In genomic region chr4:156969136-156969535, GRCh38 we compare ENCODE assay signal across 11 cellular contexts. TPM values are rescaled to one million over a fixed set of nuclear protein-coding genes. Genes with fewer than 3 reads are reported as not detected.
DNase-seq lines count a peak whose midpoint lies in the region; ATAC-seq and TF ChIP-seq lines count a peak whose summit lies in the region.
"Had no signal": no experiment of that assay in that cellular context is flagged by ENCODE, and none has a peak within 500 bp of the region (broad histone marks: within the 10 kb centered on the region; RNA-seq: fewer than 3 reads in every experiment).

No MANE protein-coding gene starts in this region.

- POLR2A ChIA-PET in activated CD4-positive, alpha-beta T cell treated with anti-CD3 and anti-CD28 coated beads, Interleukin-2, amount 10 ng/mL, durations not matched to agents 7 days and 5 days (lab: Charles Lee): no interaction called here

- H3K4me3 ChIP-seq in muscle layer of colon (ENCODE audit: low read depth in 1 of 2, low read length in 2 of 2) (peak overlapping the region in 1 of 2 donors; percentile 90), upper lobe of right lung (peak overlapping the region; percentile 70)

- ATAC-seq in upper lobe of right lung: no peak
- no peak for ATAC-seq in HG03342 (IDR thresholded peaks at IDR 0.05; ENCODE audit: unreplicated experiment)

- CTCF ChIA-PET in activated CD4-positive, alpha-beta T cell treated with anti-CD3 and anti-CD28 coated beads, Interleukin-2, amount 10 ng/mL, durations not matched to agents 7 days and 5 days (lab: Charles Lee): interaction anchor here (0.5 to 1.0 kb wide), 2 partner anchors 17 to 183 kb away, joined by 3 read pairs; no protein-coding TSS in a partner anchor

- DNase-seq in activated CD4-positive, alpha-beta T cell treated with anti-CD3 and anti-CD28 coated beads, Interleukin-2, amount 10 ng/mL, durations not matched to agents 7 days and 5 days: no peak
- no peak for DNase-seq in activated CD4-positive, alpha-beta T cell treated with anti-CD3 and anti-CD28 coated beads for 4 hours
- no peak for DNase-seq in upper lobe of right lung
- DNase-seq in posterior vena cava (ENCODE audit: low spot score): no peak
- DNase-seq in T1000 (lab: John Stamatoyannopoulos, UW): no peak
- DNase-seq: NCI-H774 had no signal

- peak overlapping the region; percentile 52 for H3K27ac ChIP-seq in muscle layer of colon (ENCODE audit: low read depth, low read length)
- H3K27ac ChIP-seq in upper lobe of right lung: no peak overlapping the region

- no peak overlapping the region for H3K4me3 Mint-ChIP-seq in activated CD4-positive, alpha-beta T cell treated with anti-CD3 and anti-CD28 coated beads, Interleukin-2, amount 10 ng/mL, durations not matched to agents 7 days and 5 days
- peak overlapping the region; percentile 79 for H3K4me3 Mint-ChIP-seq in dendritic cell treated with granulocyte-macrophage colony-stimulating factor and Interleukin-4, amounts not matched to agents 40 ng/mL and 50 ng/mL, for 4 days
- H3K4me3 Mint-ChIP-seq: activated CD4-positive, alpha-beta T cell treated with anti-CD3 and anti-CD28 coated beads, Interleukin-2, amount 10 ng/mL, durations not matched to agents 24 days and 14 days had no signal

- H3K27me3 Mint-ChIP-seq in activated CD4-positive, alpha-beta T cell treated with anti-CD3 and anti-CD28 coated beads, Interleukin-2, amount 10 ng/mL, durations not matched to agents 7 days and 5 days: peaks cover 56% of the 10 kb centered on the region
- H3K27me3 Mint-ChIP-seq in dendritic cell treated with granulocyte-macrophage colony-stimulating factor and Interleukin-4, amounts not matched to agents 40 ng/mL and 50 ng/mL, for 4 days: no peaks in the 10 kb centered on the region

- intact Hi-C loops in dendritic cell treated with granulocyte-macrophage colony-stimulating factor and Interleukin-4, amounts not matched to agents 40 ng/mL and 50 ng/mL, for 4 days (cut with micrococcal nuclease): loop anchor here (5.0 kb wide), 2 partner anchors 72 to 492 kb away; no protein-coding TSS in a partner anchor
- intact Hi-C loops in upper lobe of right lung (cut with DNase I) (no loop called here), posterior vena cava (cut with DNase I) (loop anchor here in 1 of 2 donors (10.0 kb wide), 1 partner anchor 494 kb away; no protein-coding TSS in a partner anchor)

- H3K4me1 ChIP-seq in muscle layer of colon (ENCODE audit: insufficient read depth, low read length) (peaks cover 43% of the 10 kb centered on the region), upper lobe of right lung (peaks cover 23% of the 10 kb centered on the region)

- no peaks in the 10 kb centered on the region for H3K9me3 Mint-ChIP-seq in activated CD4-positive, alpha-beta T cell treated with anti-CD3 and anti-CD28 coated beads, Interleukin-2, amount 10 ng/mL, durations not matched to agents 7 days and 5 days
- H3K9me3 Mint-ChIP-seq in dendritic cell treated with granulocyte-macrophage colony-stimulating factor and Interleukin-4, amounts not matched to agents 40 ng/mL and 50 ng/mL, for 4 days: no peaks in the 10 kb centered on the region
- H3K9me3 Mint-ChIP-seq: activated CD4-positive, alpha-beta T cell treated with anti-CD3 and anti-CD28 coated beads, Interleukin-2, amount 10 ng/mL, durations not matched to agents 24 days and 14 days had no signal

- H3K4me1 Mint-ChIP-seq in activated CD4-positive, alpha-beta T cell treated with anti-CD3 and anti-CD28 coated beads, Interleukin-2, amount 10 ng/mL, durations not matched to agents 7 days and 5 days: peaks cover 4% of the 10 kb centered on the region
- H3K4me1 Mint-ChIP-seq in dendritic cell treated with granulocyte-macrophage colony-stimulating factor and Interleukin-4, amounts not matched to agents 40 ng/mL and 50 ng/mL, for 4 days (ENCODE audit: low read depth): peaks cover 58% of the 10 kb centered on the region
- H3K4me1 Mint-ChIP-seq: activated CD4-positive, alpha-beta T cell treated with anti-CD3 and anti-CD28 coated beads, Interleukin-2, amount 10 ng/mL, durations not matched to agents 24 days and 14 days had no signal

- H3K9me3 ChIP-seq in muscle layer of colon (ENCODE audit: low read length): no peaks in the 10 kb centered on the region
- H3K9me3 ChIP-seq in upper lobe of right lung: no peaks in the 10 kb centered on the region
- H3K9me3 ChIP-seq: adrenal gland had no signal

- no peak for TF ChIP-seq CTCF in upper lobe of right lung (IDR thresholded peaks at IDR 0.05)

- H3K27me3 ChIP-seq in muscle layer of colon (ENCODE audit: control insufficient read depth in 1 of 2, insufficient read depth in 2 of 2, low read length in 2 of 2) (no peaks in the 10 kb centered on the region), upper lobe of right lung (no peaks in the 10 kb centered on the region)
- H3K27me3 ChIP-seq: adrenal gland had no signal

- no peaks in the 10 kb centered on the region for H3K36me3 Mint-ChIP-seq in activated CD4-positive, alpha-beta T cell treated with anti-CD3 and anti-CD28 coated beads, Interleukin-2, amount 10 ng/mL, durations not matched to agents 7 days and 5 days (ENCODE audit: low read depth)
- peaks cover 53% of the 10 kb centered on the region for H3K36me3 Mint-ChIP-seq in dendritic cell treated with granulocyte-macrophage colony-stimulating factor and Interleukin-4, amounts not matched to agents 40 ng/mL and 50 ng/mL, for 4 days (ENCODE audit: low read depth)

- H3K36me3 ChIP-seq in muscle layer of colon (ENCODE audit: insufficient read depth, low read length) (no peaks in the 10 kb centered on the region), upper lobe of right lung (no peaks in the 10 kb centered on the region)
- H3K36me3 ChIP-seq: adrenal gland had no signal

- peak overlapping the region; percentile 95 for H3K9ac ChIP-seq in muscle layer of colon (ENCODE audit: low read length)

- H3K27ac Mint-ChIP-seq in activated CD4-positive, alpha-beta T cell treated with anti-CD3 and anti-CD28 coated beads, Interleukin-2, amount 10 ng/mL, durations not matched to agents 7 days and 5 days: peak overlapping the region; percentile 31
- peak overlapping the region; percentile 96 for H3K27ac Mint-ChIP-seq in dendritic cell treated with granulocyte-macrophage colony-stimulating factor and Interleukin-4, amounts not matched to agents 40 ng/mL and 50 ng/mL, for 4 days
- H3K27ac Mint-ChIP-seq: activated CD4-positive, alpha-beta T cell treated with anti-CD3 and anti-CD28 coated beads, Interleukin-2, amount 10 ng/mL, durations not matched to agents 24 days and 14 days had no signal

RNA-seq across cellular contexts. Expression of gene PDGFC, which starts 2.5 kb away (rescaled TPM):
- total RNA-seq in activated CD4-positive, alpha-beta T cell treated with anti-CD3 and anti-CD28 coated beads, Interleukin-2, amount 10 ng/mL, durations not matched to agents 7 days and 5 days: not detected
- total RNA-seq in upper lobe of right lung (31.3 TPM), posterior vena cava (10 to 100 TPM; 19.9 to 21.1 TPM)
- total RNA-seq: activated CD4-positive, alpha-beta T cell treated with anti-CD3 and anti-CD28 coated beads, Interleukin-2, amount 10 ng/mL, durations not matched to agents 24 days and 14 days had no signal

Comparison
In these comparisons a context has a peak if more than half of its experiments do, and no peak if none do; other contexts are left out.
1. RNA of gene PDGFC, which starts 2.5 kb away (total RNA-seq): 31.3 TPM in upper lobe of right lung (single experiment) and 19.9 to 21.1 TPM in posterior vena cava; not detected in activated CD4-positive, alpha-beta T cell treated with anti-CD3 and anti-CD28 coated beads, Interleukin-2, amount 10 ng/mL, durations not matched to agents 7 days and 5 days; every median in the first group is over 10 times any median in the second.